ENCODE assay signal across 30 cellular contexts in the genomic region with DNA sequence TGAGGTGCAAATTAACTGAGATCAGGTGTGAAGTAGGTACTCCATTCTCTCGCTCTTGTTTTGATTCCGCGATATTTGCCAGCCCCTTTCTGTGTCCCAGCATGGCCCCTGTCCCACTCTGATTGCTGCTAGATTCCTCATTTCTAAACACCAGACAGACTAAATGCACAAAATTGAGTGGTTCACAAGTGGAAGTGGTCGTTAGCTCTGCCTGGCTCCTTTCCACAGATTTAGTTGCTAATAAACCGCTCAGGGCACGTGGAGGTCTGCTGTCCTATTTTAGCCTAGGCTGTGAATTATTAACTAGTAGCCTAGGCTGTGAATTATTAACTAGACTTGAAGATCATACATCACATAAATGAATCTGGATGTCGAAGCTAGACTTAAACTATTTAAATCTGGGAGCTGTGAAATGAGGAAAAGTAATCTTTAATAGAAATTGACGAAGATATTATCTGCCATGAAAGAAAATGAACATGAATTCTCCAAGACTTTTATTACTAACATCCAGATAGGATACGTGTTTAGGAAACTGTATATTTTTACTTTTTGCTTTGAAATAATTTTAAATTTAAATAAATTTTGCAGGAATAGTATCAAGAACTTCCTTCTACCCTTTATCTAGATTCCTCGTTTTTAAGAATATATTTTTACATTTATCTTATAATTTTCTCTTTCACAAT. TPM values are rescaled to one million over a fixed set of nuclear protein-coding genes. Genes with fewer than 3 reads are reported as not detected.
DNase-seq lines count a peak whose midpoint lies in the region; ATAC-seq, FAIRE-seq and TF ChIP-seq lines count a peak whose summit lies in the region.
"Had no signal": no experiment of that assay in that cellular context is flagged by ENCODE, and none has a peak within 500 bp of the region (broad histone marks: within the 10 kb centered on the region; RNA-seq: fewer than 3 reads in every experiment).

No MANE protein-coding gene starts in this region.

- H3K4me1 ChIP-seq in right lobe of liver: peaks cover 0 to 25% (median 2%) of the 10 kb centered on the region in 4 donors
- H3K4me1 ChIP-seq in CD8-positive, alpha-beta T cell (ENCODE audit: insufficient read depth, low read length): no peaks in the 10 kb centered on the region
- H3K4me1 ChIP-seq in suprapubic skin: peaks cover 12% of the 10 kb centered on the region
- H3K4me1 ChIP-seq: BE2C, HAP-1, neural progenitor cell had no signal

- H3K4me1 Mint-ChIP-seq in CD8-positive, alpha-beta T cell (ENCODE audit: low read depth): peaks cover 4% of the 10 kb centered on the region
- H3K4me1 Mint-ChIP-seq: neural progenitor cell had no signal

- DNase-seq in HuH-7 (ENCODE audit: low spot score): peak; percentile 61
- DNase-seq in right lobe of liver: peak in 2 of 3 donors; percentile 50 to 62
- no peak for DNase-seq in RPMI8226
- DNase-seq in CD8-positive, alpha-beta T cell: no peak
- no peak for DNase-seq in suprapubic skin (ENCODE audit: low spot score in 2 of 2)
- no peak for DNase-seq in middle frontal gyrus (ENCODE audit: extremely low spot score, low spot score)
- DNase-seq: activated CD4-positive, alpha-beta T cell treated with anti-CD3 and anti-CD28 coated beads for 48 hours; activated naive CD4-positive, alpha-beta T cell treated with Interleukin-2 at 50 U/mL for 16 hours; activated T-cell treated with anti-CD3 and anti-CD28 coated beads, Interleukin-2, amount 50 U/mL, for 72 hours; amniotic stem cell; BE2C; dermis blood vessel endothelial cell; left lung; NCI-H1048; NCI-H1694 treated with DMSO at 0.1 percent for 48 hours; NCI-H748 treated with DMSO at 0.1 percent for 48 hours; SK-N-SH; substantia nigra; T-helper 2 cell had no signal

- H3K9me3 Mint-ChIP-seq in CD8-positive, alpha-beta T cell: no peaks in the 10 kb centered on the region
- H3K9me3 Mint-ChIP-seq: activated T-cell treated with anti-CD3 and anti-CD28 coated beads, Interleukin-2, amount 50 U/mL, for 72 hours; neural progenitor cell had no signal

- H3K4me3 Mint-ChIP-seq in CD8-positive, alpha-beta T cell: no peak overlapping the region
- H3K4me3 Mint-ChIP-seq: activated T-cell treated with anti-CD3 and anti-CD28 coated beads, Interleukin-2, amount 50 U/mL, for 72 hours; neural progenitor cell had no signal

- 38% methylated on average over 10 of the region's 10 CpGs for WGBS in right lobe of liver (ENCODE audit: insufficient coverage, low coverage, low lambda C conversion rate, missing lambda C conversion rate)
- 93% methylated on average over 10 of the region's 10 CpGs for WGBS in suprapubic skin

- CTCF ChIA-PET in CD8-positive, alpha-beta T cell (lab: Charles Lee): no interaction called here

- H3K9me3 ChIP-seq in right lobe of liver (no peaks in the 10 kb centered on the region), suprapubic skin (no peaks in the 10 kb centered on the region)
- no peaks in the 10 kb centered on the region for H3K9me3 ChIP-seq in CD8-positive, alpha-beta T cell (ENCODE audit: low read length)
- H3K9me3 ChIP-seq: BE2C, HAP-1, left lung, prostate gland, SK-N-SH had no signal

- H3K27ac Mint-ChIP-seq in CD8-positive, alpha-beta T cell: no peak overlapping the region
- H3K27ac Mint-ChIP-seq: activated T-cell treated with anti-CD3 and anti-CD28 coated beads, Interleukin-2, amount 50 U/mL, for 72 hours; neural progenitor cell had no signal

- ATAC-seq in right lobe of liver: peak; percentile 41 to 75 (median 51)
- no peak for ATAC-seq in CD8-positive, alpha-beta T cell
- ATAC-seq: activated T-cell treated with anti-CD3 and anti-CD28 coated beads, Interleukin-2, amount 50 U/mL, for 72 hours; left lung had no signal

- H3K27ac ChIP-seq in 22Rv1 (peak overlapping the region; percentile 45), right lobe of liver (peak overlapping the region in 2 of 3 donors; percentile 65 to 67), suprapubic skin (no peak overlapping the region)
- no peak overlapping the region for H3K27ac ChIP-seq in CD8-positive, alpha-beta T cell (ENCODE audit: low read depth, low read length)
- H3K27ac ChIP-seq: left lung, neural progenitor cell, prostate gland had no signal

- H3K27me3 ChIP-seq in right lobe of liver: no peaks in the 10 kb centered on the region
- H3K27me3 ChIP-seq in CD8-positive, alpha-beta T cell (ENCODE audit: insufficient read depth, low read length): no peaks in the 10 kb centered on the region
- no peaks in the 10 kb centered on the region for H3K27me3 ChIP-seq in suprapubic skin
- H3K27me3 ChIP-seq: BE2C had no signal

- H3K36me3 Mint-ChIP-seq in CD8-positive, alpha-beta T cell: no peaks in the 10 kb centered on the region
- H3K36me3 Mint-ChIP-seq: neural progenitor cell had no signal

- TF ChIP-seq POLR2A in right lobe of liver (IDR thresholded peaks at IDR 0.05): no peak
- TF ChIP-seq POLR2A in suprapubic skin (IDR thresholded peaks at IDR 0.05): no peak

- POLR2A ChIA-PET in CD8-positive, alpha-beta T cell (lab: Charles Lee): interaction anchor here (1.0 kb wide), 1 partner anchor 31 kb away, joined by 3 read pairs; no protein-coding TSS in a partner anchor

- peak; percentile 4 for FAIRE-seq in endometrium (lab: Jason Lieb, UNC)
- FAIRE-seq: bronchial epithelial cell, endothelial cell of umbilical vein, GM12892, urothelium cell line had no signal

- H3K36me3 ChIP-seq in right lobe of liver: no peaks in the 10 kb centered on the region
- H3K36me3 ChIP-seq in CD8-positive, alpha-beta T cell (ENCODE audit: insufficient read depth, low read length): no peaks in the 10 kb centered on the region
- H3K36me3 ChIP-seq in suprapubic skin: no peaks in the 10 kb centered on the region
- H3K36me3 ChIP-seq: BE2C, HAP-1, left lung, neural progenitor cell, prostate gland had no signal

- peaks cover 14% of the 10 kb centered on the region for H3K27me3 Mint-ChIP-seq in CD8-positive, alpha-beta T cell (ENCODE audit: low read depth)

- no peak for TF ChIP-seq CTCF in 22Rv1 (IDR thresholded peaks at IDR 0.05)
- no peak for TF ChIP-seq CTCF in right lobe of liver (IDR thresholded peaks at IDR 0.05)
- TF ChIP-seq CTCF in CD8-positive, alpha-beta T cell (IDR thresholded peaks at IDR 0.05): no peak
- TF ChIP-seq CTCF in suprapubic skin (IDR thresholded peaks at IDR 0.05): no peak

- H3K4me3 ChIP-seq in right lobe of liver: no peak overlapping the region
- no peak overlapping the region for H3K4me3 ChIP-seq in CD8-positive, alpha-beta T cell (ENCODE audit: low read depth, low read length)
- H3K4me3 ChIP-seq in suprapubic skin: no peak overlapping the region
- H3K4me3 ChIP-seq: HAP-1, left lung, neural progenitor cell, prostate gland had no signal

- TF ChIP-seq EP300 in suprapubic skin (IDR thresholded peaks at IDR 0.05): no peak

- intact Hi-C loops in right lobe of liver (cut with DNase I): no loop called here
- intact Hi-C loops in CD8-positive, alpha-beta T cell (cut with DNase I, micrococcal nuclease): no loop called here

RNA-seq across cellular contexts. Expression of gene IL1RL2, which starts 3.7 kb away (rescaled TPM):
- 1 to 10 TPM; 1.2 to 3.1 (median 2.3) TPM for total RNA-seq in right lobe of liver
- not detected for total RNA-seq in CD8-positive, alpha-beta T cell
- total RNA-seq in suprapubic skin: 10 to 100 TPM in 3 of 4 donors, 1 to 10 TPM in 1; 7.0 to 15.9 (median 12.0) TPM
- total RNA-seq: A673, endothelial cell of umbilical vein, skeletal muscle tissue had no signal

RNA-seq across cellular contexts. Expression of gene IL1R1, which starts 48.0 kb away (rescaled TPM):
- total RNA-seq in right lobe of liver (10 to 100 TPM; 40.8 to 67.6 (median 52.2) TPM), suprapubic skin (10 to 100 TPM; 52.1 to 90.0 (median 58.8) TPM)
- under 1 TPM; 0.06 to 0.08 TPM for total RNA-seq in CD8-positive, alpha-beta T cell

Comparison
In these comparisons a context has a peak if more than half of its experiments do, and no peak if none do; other contexts are left out.
1. H3K27ac ChIP-seq: peak in 22Rv1 (single experiment) and right lobe of liver (2 of 3); none in CD8-positive, alpha-beta T cell (single experiment) and suprapubic skin (single experiment).
2. DNase-seq: peak in HuH-7 (single experiment) and right lobe of liver (2 of 3); none in RPMI8226 (single experiment), CD8-positive, alpha-beta T cell (0 of 7), suprapubic skin (0 of 2) and middle frontal gyrus (single experiment).
3. RNA of gene IL1R1, which starts 48.0 kb away (total RNA-seq): 52.1 to 90.0 TPM in suprapubic skin and 40.8 to 67.6 TPM in right lobe of liver; 0.06 to 0.08 TPM in CD8-positive, alpha-beta T cell; every median in the first group is over 10 times any median in the second.